9 cellular contexts compared by ENCODE assay signal in genomic region chr1:11571906-11572616, GRCh38.
DNase-seq lines count a peak whose midpoint lies in the region; ATAC-seq lines count a peak whose summit lies in the region.
"Had no signal": no experiment of that assay in that cellular context is flagged by ENCODE, and none has a peak within 500 bp of the region (broad histone marks: within the 10 kb centered on the region; RNA-seq: fewer than 3 reads in every experiment).

No MANE protein-coding gene starts in this region.

- peak; percentile 51 for DNase-seq in activated CD4-positive, alpha-beta T cell treated with anti-CD3 and anti-CD28 coated beads for 48 hours
- DNase-seq in activated CD4-positive, alpha-beta T cell treated with anti-CD3 and anti-CD28 coated beads, Interleukin-2, amount 50 U/mL, for 1 hour = no peak
- peak; percentile 27 for DNase-seq in HuH-7 (ENCODE audit: low spot score)
- DNase-seq in activated CD4-positive, alpha-beta memory T cell treated with anti-CD3 and anti-CD28 coated beads, Interleukin-2, amount 10 ng/mL, durations not matched to agents 7 days and 5 days = peak; percentile 21
- DNase-seq in myocyte (ENCODE audit: low read depth) = peak; percentile 20
- DNase-seq in glomerular visceral epithelial cell (ENCODE audit: extremely low spot score) = no peak
- DNase-seq: MV-4-11 had no signal

- H3K27ac Mint-ChIP-seq in activated CD4-positive, alpha-beta memory T cell treated with anti-CD3 and anti-CD28 coated beads, Interleukin-2, amount 10 ng/mL, durations not matched to agents 7 days and 5 days = no peak overlapping the region

- H3K27me3 Mint-ChIP-seq in activated CD4-positive, alpha-beta memory T cell treated with anti-CD3 and anti-CD28 coated beads, Interleukin-2, amount 10 ng/mL, durations not matched to agents 7 days and 5 days = no peaks in the 10 kb centered on the region

- POLR2A ChIA-PET in activated CD4-positive, alpha-beta memory T cell treated with anti-CD3 and anti-CD28 coated beads, Interleukin-2, amount 10 ng/mL, durations not matched to agents 7 days and 5 days (lab: Charles Lee) = no interaction called here

- no peak for ATAC-seq in GM18502 (IDR thresholded peaks at IDR 0.05; ENCODE audit: poor library complexity, unreplicated experiment)
- no peak for ATAC-seq in activated CD4-positive, CD25-positive, alpha-beta regulatory T cell treated with anti-CD3 and anti-CD28 coated beads, Interleukin-2, amount 50 U/mL, for 24 hours

- CTCF ChIA-PET in activated CD4-positive, alpha-beta memory T cell treated with anti-CD3 and anti-CD28 coated beads, Interleukin-2, amount 10 ng/mL, durations not matched to agents 7 days and 5 days (lab: Charles Lee) = interaction anchor here (0.8 to 1.6 kb wide), 4 partner anchors 25 to 535 kb away, joined by 3 to 5 read pairs (median 4); no protein-coding TSS in a partner anchor

- no peaks in the 10 kb centered on the region for H3K36me3 Mint-ChIP-seq in activated CD4-positive, alpha-beta memory T cell treated with anti-CD3 and anti-CD28 coated beads, Interleukin-2, amount 10 ng/mL, durations not matched to agents 7 days and 5 days (ENCODE audit: low read depth)

- no peak overlapping the region for H3K4me3 Mint-ChIP-seq in activated CD4-positive, alpha-beta memory T cell treated with anti-CD3 and anti-CD28 coated beads, Interleukin-2, amount 10 ng/mL, durations not matched to agents 7 days and 5 days

- no peaks in the 10 kb centered on the region for H3K4me1 Mint-ChIP-seq in activated CD4-positive, alpha-beta memory T cell treated with anti-CD3 and anti-CD28 coated beads, Interleukin-2, amount 10 ng/mL, durations not matched to agents 7 days and 5 days

- H3K9me3 Mint-ChIP-seq in activated CD4-positive, alpha-beta memory T cell treated with anti-CD3 and anti-CD28 coated beads, Interleukin-2, amount 10 ng/mL, durations not matched to agents 7 days and 5 days = no peaks in the 10 kb centered on the region

Comparison
In these comparisons a context has a peak if more than half of its experiments do, and no peak if none do; other contexts are left out.
1. DNase-seq: peak in activated CD4-positive, alpha-beta T cell treated with anti-CD3 and anti-CD28 coated beads for 48 hours (single experiment), HuH-7 (single experiment), activated CD4-positive, alpha-beta memory T cell treated with anti-CD3 and anti-CD28 coated beads, Interleukin-2, amount 10 ng/mL, durations not matched to agents 7 days and 5 days (single experiment) and myocyte (single experiment); none in activated CD4-positive, alpha-beta T cell treated with anti-CD3 and anti-CD28 coated beads, Interleukin-2, amount 50 U/mL, for 1 hour (single experiment) and glomerular visceral epithelial cell (single experiment).